24 cellular contexts compared by ENCODE assay signal in genomic region chr2:152493945-152494528, GRCh38.
DNase-seq lines count a peak whose midpoint lies in the region; ATAC-seq, FAIRE-seq and TF ChIP-seq lines count a peak whose summit lies in the region.
"Had no signal": no experiment of that assay in that cellular context is flagged by ENCODE, and none has a peak within 500 bp of the region (broad histone marks: within the 10 kb centered on the region; RNA-seq: fewer than 3 reads in every experiment).

No MANE protein-coding gene starts in this region.

- H2BK5ac ChIP-seq in H1 (ENCODE audit: low read depth, low read length): no peak overlapping the region

- no peak overlapping the region for H3K56ac ChIP-seq in H1 (replicated peaks; ENCODE audit: insufficient read length, low read depth, low read length)

- TF ChIP-seq POLR2A in H1 (IDR thresholded peaks at IDR 0.05; ENCODE audit: control extremely low read depth in 1 of 2, low read depth in 2 of 2, low read length in 2 of 2): no peak
- no peak for TF ChIP-seq POLR2A in tibial nerve (IDR thresholded peaks at IDR 0.05)
- no peak for TF ChIP-seq POLR2A in stomach (IDR thresholded peaks at IDR 0.05)

- H2AFZ ChIP-seq in SK-N-SH (ENCODE audit: low read depth): no peak overlapping the region
- no peak overlapping the region for H2AFZ ChIP-seq in H1 (ENCODE audit: low read length)
- no peak overlapping the region for H2AFZ ChIP-seq in hepatocyte

- H3K18ac ChIP-seq in H1 (ENCODE audit: extremely low read depth, low read length): no peak overlapping the region

- TF ChIP-seq CTCF in SK-N-SH (IDR thresholded peaks at IDR 0.05) (no peak), H1 (IDR thresholded peaks at IDR 0.05; ENCODE audit: control extremely low read depth in 1 of 3, insufficient read depth in 1 of 3, low read depth in 1 of 3, low read length in 3 of 3) (no peak), tibial nerve (IDR thresholded peaks at IDR 0.05) (no peak), hepatocyte (IDR thresholded peaks at IDR 0.05; ENCODE audit: poor library complexity) (no peak), stomach (IDR thresholded peaks at IDR 0.05) (no peak)

- H4K91ac ChIP-seq in H1 (replicated peaks; ENCODE audit: insufficient read length, low read length): no peak overlapping the region

- H3K27me3 ChIP-seq in SK-N-SH (ENCODE audit: insufficient read depth) (no peaks in the 10 kb centered on the region), H1 (replicated peaks in 1 of 4; ENCODE audit: control insufficient read depth in 3 of 4, extremely low read depth in 1 of 4, insufficient read depth in 3 of 4, low read length in 3 of 4) (no peaks in the 10 kb centered on the region), tibial nerve (no peaks in the 10 kb centered on the region), hepatocyte (no peaks in the 10 kb centered on the region), stomach (no peaks in the 10 kb centered on the region)
- H3K27me3 ChIP-seq: BLaER1, brain microvascular endothelial cell, ovary, SJCRH30, upper lobe of left lung had no signal

- H3K23ac ChIP-seq in H1 (ENCODE audit: insufficient read length): no peak overlapping the region

- no peaks in the 10 kb centered on the region for H3K9me3 ChIP-seq in SK-N-SH
- 0 out of 4 replicates have a peak, but pooled peaks cover 0 to 4% of the 10 kb centered on the region in 2 experiments for H3K9me3 ChIP-seq in H1 (ENCODE audit: insufficient read depth in 2 of 2, low read depth in 1 of 2, low read length in 1 of 2)
- H3K9me3 ChIP-seq in tibial nerve: no peaks in the 10 kb centered on the region
- H3K9me3 ChIP-seq in hepatocyte (ENCODE audit: low read depth): no peaks in the 10 kb centered on the region
- H3K9me3 ChIP-seq in stomach: no peaks in the 10 kb centered on the region
- H3K9me3 ChIP-seq: ovary, SJCRH30, upper lobe of left lung had no signal

- H2AK5ac ChIP-seq in H1 (ENCODE audit: low read depth, low read length): no peak overlapping the region

- no peak overlapping the region for H3K14ac ChIP-seq in H1 (ENCODE audit: insufficient read length)

- no peak overlapping the region for H3K4me2 ChIP-seq in SK-N-SH
- H3K4me2 ChIP-seq in H1 (ENCODE audit: insufficient read depth in 1 of 2, low read depth in 2 of 2, low read length in 2 of 2): peak overlapping the region; percentile 43 to 59; a peak in 3 of 4 replicates
- no peak overlapping the region for H3K4me2 ChIP-seq in hepatocyte
- H3K4me2 ChIP-seq: BLaER1 had no signal

- peaks cover 3% of the 10 kb centered on the region; the same call in 1 of the 2 replicates for H3K79me1 ChIP-seq in H1 (ENCODE audit: low read depth, low read length)

- H3K9ac ChIP-seq in SK-N-SH (no peak overlapping the region), H1 (replicated peaks in 1 of 4; ENCODE audit: extremely low read depth in 1 of 4, low read depth in 3 of 4, low read length in 3 of 4) (no peak overlapping the region)
- H3K9ac ChIP-seq: BLaER1 had no signal

- intact Hi-C loops in stomach (cut with DNase I; ENCODE audit: low total_unique reads): no loop called here

- WGBS in SK-N-SH (ENCODE audit: low lambda C conversion rate): 88% methylated on average over 2 of the region's 2 CpGs
- 17% methylated on average over 2 of the region's 2 CpGs; no CpG with 5 or more reads in 1 of the 2 experiments for WGBS in H1 (ENCODE audit: extremely low coverage in 1 of 2, insufficient coverage in 1 of 2, insufficient read length in 1 of 2, insufficient replicate concordance in 2 of 2, low coverage in 1 of 2, low lambda C conversion rate in 2 of 2, missing lambda C conversion rate in 1 of 2), 2 experiments
- WGBS in tibial nerve, 2 donors: 9 to 32% methylated on average over 2 of the region's 2 CpGs
- WGBS in hepatocyte (ENCODE audit: low lambda C conversion rate, missing lambda C conversion rate): 27% methylated on average over 2 of the region's 2 CpGs
- WGBS in stomach, 5 donors: 45 to 58% (median 49%) methylated on average over 2 of the region's 2 CpGs

- no peak overlapping the region for H4K5ac ChIP-seq in H1 (ENCODE audit: insufficient read length, low read depth, low read length)

- H3K36me3 ChIP-seq in SK-N-SH (replicated peaks in 1 of 2; ENCODE audit: control insufficient read depth in 1 of 2, insufficient read depth in 2 of 2, low read length in 1 of 2) (no peaks in the 10 kb centered on the region), H1 (ENCODE audit: control insufficient read depth in 2 of 4, insufficient read depth in 4 of 4, low read length in 3 of 4) (no peaks in the 10 kb centered on the region), tibial nerve (no peaks in the 10 kb centered on the region), hepatocyte (replicated peaks; ENCODE audit: insufficient read depth, low read depth) (no peaks in the 10 kb centered on the region), stomach (no peaks in the 10 kb centered on the region)
- H3K36me3 ChIP-seq: brain microvascular endothelial cell, ovary, SJCRH30, upper lobe of left lung had no signal

- H2BK15ac ChIP-seq in H1 (ENCODE audit: low read length): no peak overlapping the region

- DNase-seq in SK-N-SH: no peak
- no peak for DNase-seq in H1 (ENCODE audit: low read depth in 1 of 2, low spot score in 2 of 2)
- peak; percentile 37 to 65 for DNase-seq in lung microvascular endothelial cell (ENCODE audit: low read depth in 2 of 2)
- DNase-seq in tibial nerve (ENCODE audit: low spot score in 2 of 2): no peak
- no peak for DNase-seq in middle frontal gyrus (ENCODE audit: extremely low spot score, low spot score)
- no peak for DNase-seq in hepatocyte (ENCODE audit: low spot score)
- no peak for DNase-seq in stomach
- DNase-seq: 8988T; activated CD8-positive, alpha-beta memory T cell treated with anti-CD3 and anti-CD28 coated beads for 24 hours; brain microvascular endothelial cell; Calu3; cortex of kidney; foreskin melanocyte; NCI-H1105 treated with DMSO at 0.1 percent for 48 hours; NCI-H2171; NCI-H526 treated with DMSO at 0.1 percent for 48 hours; ovary; SJCRH30; stimulated activated CD4-positive, alpha-beta T cell treated with anti-CD3 and anti-CD28 coated beads, Interleukin-2, amount 100 ng/mL, for 24 hours; stimulated activated naive CD4-positive, alpha-beta T cell treated with Interleukin-2 at 50 U/mL for 16 hours; upper lobe of left lung had no signal

- CTCF ChIA-PET in SK-N-SH (lab: Yijun Ruan, JAX) (no interaction called here), H1 (lab: Charles Lee; ENCODE audit: partially characterized antibody) (interaction anchor here (0.6 to 2.9 kb wide), 4 partner anchors 9 to 328 kb away, joined by 3 to 6 read pairs (median 3); no protein-coding TSS in a partner anchor)

- no peak overlapping the region for H4K8ac ChIP-seq in H1 (ENCODE audit: extremely low read depth, insufficient read depth, low read length)

- H3K23me2 ChIP-seq in H1 (ENCODE audit: low read depth, low read length): peaks cover 1% of the 10 kb centered on the region

- H3K4me1 ChIP-seq in SK-N-SH (ENCODE audit: control insufficient read depth in 1 of 2, insufficient read depth in 2 of 2, low read depth in 1 of 2, low read length in 1 of 2) (peaks cover 5 to 17% of the 10 kb centered on the region in 2 experiments; a peak in 3 of 4 replicates), H1 (replicated peaks in 1 of 4; ENCODE audit: control insufficient read depth in 3 of 4, insufficient read depth in 4 of 4, low read length in 3 of 4) (peaks cover 0 to 23% (median 21%) of the 10 kb centered on the region in 4 experiments; a peak in 6 of 7 replicates), tibial nerve (peaks cover 0 to 86% (median 51%) of the 10 kb centered on the region in 4 donors), hepatocyte (ENCODE audit: insufficient read depth) (peaks cover 42% of the 10 kb centered on the region), stomach (peaks cover 6 to 61% (median 24%) of the 10 kb centered on the region in 4 donors)
- H3K4me1 ChIP-seq: SJCRH30 had no signal

- H2BK12ac ChIP-seq in H1 (ENCODE audit: low read depth, low read length): no peak overlapping the region

- TF ChIP-seq EP300 in SK-N-SH (IDR thresholded peaks at IDR 0.05; ENCODE audit: borderline replicate concordance in 1 of 2, low read depth in 1 of 2, low read length in 1 of 2): no peak
- TF ChIP-seq EP300 in H1 (IDR thresholded peaks at IDR 0.05; ENCODE audit: borderline replicate concordance in 1 of 2, low read depth in 2 of 2, low read length in 2 of 2): no peak
- TF ChIP-seq EP300 in tibial nerve (IDR thresholded peaks at IDR 0.05): no peak
- no peak for TF ChIP-seq EP300 in stomach (IDR thresholded peaks at IDR 0.05)

- no peak overlapping the region for H3K4me3 ChIP-seq in SK-N-SH (ENCODE audit: low read depth in 2 of 2, low read length in 1 of 2)
- H3K4me3 ChIP-seq in H1 (ENCODE audit: extremely low read depth in 1 of 4, insufficient read depth in 2 of 4, low read depth in 3 of 4, low read length in 4 of 4): peak overlapping the region in 1 of 4 experiments; percentile 40; a peak in 2 of 8 replicates
- H3K4me3 ChIP-seq in tibial nerve: no peak overlapping the region
- no peak overlapping the region for H3K4me3 ChIP-seq in hepatocyte
- no peak overlapping the region for H3K4me3 ChIP-seq in stomach
- H3K4me3 ChIP-seq: BLaER1, ovary, SJCRH30, upper lobe of left lung had no signal

- POLR2A ChIA-PET in SK-N-SH (lab: Yijun Ruan, JAX): interaction anchor here (0.7 kb wide), 1 partner anchor 23 kb away, joined by 3 read pairs; no protein-coding TSS in a partner anchor
- POLR2A ChIA-PET in H1 (lab: Charles Lee; ENCODE audit: partially characterized antibody): interaction anchor here (1.0 kb wide), 1 partner anchor 11 kb away, joined by 4 read pairs; no protein-coding TSS in a partner anchor

- H3K27ac ChIP-seq in SK-N-SH (ENCODE audit: low read depth in 2 of 2, low read length in 1 of 2) (no peak overlapping the region), H1 (ENCODE audit: low read depth, low read length) (no peak overlapping the region; the same call in 1 of the 2 replicates), tibial nerve (peak overlapping the region; percentile 8 to 89 (median 50)), hepatocyte (no peak overlapping the region), stomach (no peak overlapping the region)
- H3K27ac ChIP-seq: BLaER1, brain microvascular endothelial cell, SJCRH30, upper lobe of left lung had no signal

- peak; percentile 40; the same call in 1 of the 3 replicates for ATAC-seq in SK-N-SH treated with all-trans-retinoic acid at 6 μM for 48 hours
- ATAC-seq: activated CD4-positive, CD25-positive, alpha-beta regulatory T cell treated with anti-CD3 and anti-CD28 coated beads, Interleukin-2, amount 50 U/mL, for 24 hours had no signal

- H2BK120ac ChIP-seq in H1 (replicated peaks; ENCODE audit: low read depth, low read length): no peak overlapping the region

- no peak overlapping the region for H3K4ac ChIP-seq in H1 (replicated peaks; ENCODE audit: insufficient read length, low read depth, low read length)

- no peaks in the 10 kb centered on the region for H4K20me1 ChIP-seq in SK-N-SH (ENCODE audit: insufficient read depth)
- no peaks in the 10 kb centered on the region for H4K20me1 ChIP-seq in H1 (replicated peaks in 1 of 2; ENCODE audit: control insufficient read depth in 1 of 2, insufficient read depth in 2 of 2, low read length in 2 of 2)
- H4K20me1 ChIP-seq in hepatocyte (ENCODE audit: insufficient read depth, poor library complexity, severe bottlenecking): no peaks in the 10 kb centered on the region

- no peak overlapping the region for H2BK20ac ChIP-seq in H1 (ENCODE audit: low read length)

- H3K79me2 ChIP-seq in SK-N-SH (ENCODE audit: insufficient read depth) (peaks cover 12% of the 10 kb centered on the region; the same call in 1 of the 2 replicates), H1 (ENCODE audit: control insufficient read depth in 1 of 2, insufficient read depth in 2 of 2, low read length in 2 of 2) (peaks cover 0 to 86% of the 10 kb centered on the region in 2 experiments; a peak in 2 of 4 replicates), hepatocyte (peaks cover 87% of the 10 kb centered on the region)

- TF ChIP-seq RAD21 in SK-N-SH (IDR thresholded peaks at IDR 0.05; ENCODE audit: low read length) (no peak), H1 (IDR thresholded peaks at IDR 0.05 in 1 of 2, conservative IDR thresholded peaks at IDR 0.05 in 1 of 2; ENCODE audit: low read depth in 2 of 2, low read length in 2 of 2) (peak; percentile 0 to 19; a peak in 1 of 4 replicates)

- H3F3A ChIP-seq in SK-N-SH (replicated peaks; ENCODE audit: insufficient read depth): peaks cover 7% of the 10 kb centered on the region

- H3K9me2 ChIP-seq in SK-N-SH (no peaks in the 10 kb centered on the region), hepatocyte (replicated peaks; ENCODE audit: insufficient read depth) (no peaks in the 10 kb centered on the region)

- peak; percentile 85 for FAIRE-seq in H1 (lab: Jason Lieb, UNC)

Comparison
In these comparisons a context has a peak if more than half of its experiments do, and no peak if none do; other contexts are left out.
1. DNase-seq: peak in lung microvascular endothelial cell (2 of 2); none in SK-N-SH (single experiment), H1 (0 of 2), tibial nerve (0 of 2), middle frontal gyrus (single experiment), hepatocyte (single experiment) and stomach (single experiment).
2. H3K27ac ChIP-seq: peak in tibial nerve (4 of 4); none in SK-N-SH (0 of 2), H1 (single experiment), hepatocyte (single experiment) and stomach (0 of 5).
3. H3K4me2 ChIP-seq: peak in H1 (2 of 2); none in SK-N-SH (single experiment) and hepatocyte (single experiment).